26 cellular contexts compared by ENCODE assay signal in genomic region chr9:114081441-114082016, GRCh38. TPM values are rescaled to one million over a fixed set of nuclear protein-coding genes. Genes with fewer than 3 reads are reported as not detected.
DNase-seq lines count a peak whose midpoint lies in the region; ATAC-seq and TF ChIP-seq lines count a peak whose summit lies in the region.
"Had no signal": no experiment of that assay in that cellular context is flagged by ENCODE, and none has a peak within 500 bp of the region (broad histone marks: within the 10 kb centered on the region; RNA-seq: fewer than 3 reads in every experiment).

No MANE protein-coding gene starts in this region.

- H3K27me3 ChIP-seq in hepatocyte (no peaks in the 10 kb centered on the region), mucosa of stomach (ENCODE audit: control insufficient read depth, insufficient read depth, low read length) (no peaks in the 10 kb centered on the region)
- H3K27me3 ChIP-seq: thyroid gland had no signal

- H3K4me3 Mint-ChIP-seq in type B pancreatic cell: no peak overlapping the region
- H3K4me3 Mint-ChIP-seq: activated CD4-positive, alpha-beta T cell treated with anti-CD3 and anti-CD28 coated beads, Interleukin-2, amount 10 ng/mL, durations not matched to agents 7 days and 5 days; activated naive CD8-positive, alpha-beta T cell treated with anti-CD3 and anti-CD28 coated beads for 36 hours; activated T-helper 17 cell treated with anti-CD3 and anti-CD28 coated beads, Interleukin-2, amount 50 U/mL, for 72 hours had no signal

- peaks cover 16% of the 10 kb centered on the region for H3K4me1 Mint-ChIP-seq in type B pancreatic cell (ENCODE audit: unreplicated experiment)
- H3K4me1 Mint-ChIP-seq: activated naive CD8-positive, alpha-beta T cell treated with anti-CD3 and anti-CD28 coated beads for 36 hours; activated T-helper 17 cell treated with anti-CD3 and anti-CD28 coated beads, Interleukin-2, amount 50 U/mL, for 72 hours had no signal

- H3K79me2 ChIP-seq in hepatocyte: no peaks in the 10 kb centered on the region

- H3K4me1 ChIP-seq in hepatocyte (ENCODE audit: insufficient read depth): peaks cover 15% of the 10 kb centered on the region
- H3K4me1 ChIP-seq in mucosa of stomach (ENCODE audit: control insufficient read depth, insufficient read depth, low read length): peaks cover 54% of the 10 kb centered on the region
- H3K4me1 ChIP-seq: gastrocnemius medialis had no signal

- peak overlapping the region; percentile 48 for H3K9ac ChIP-seq in mucosa of stomach (ENCODE audit: low read length)
- H3K9ac ChIP-seq: SK-N-SH had no signal

- H3K9me3 Mint-ChIP-seq in type B pancreatic cell: no peaks in the 10 kb centered on the region
- H3K9me3 Mint-ChIP-seq: activated CD4-positive, alpha-beta T cell treated with anti-CD3 and anti-CD28 coated beads, Interleukin-2, amount 10 ng/mL, durations not matched to agents 7 days and 5 days; activated naive CD8-positive, alpha-beta T cell treated with anti-CD3 and anti-CD28 coated beads for 36 hours; activated T-helper 17 cell treated with anti-CD3 and anti-CD28 coated beads, Interleukin-2, amount 50 U/mL, for 72 hours had no signal

- ATAC-seq in HG02981 (IDR thresholded peaks at IDR 0.05; ENCODE audit: unreplicated experiment): no peak
- ATAC-seq: stimulated activated naive CD8-positive, alpha-beta T cell treated with anti-CD3 and anti-CD28 coated beads, Interleukin-15, Interleukin-2, amounts not matched to agents 100 U/mL and 50 U/mL, for 24 hours had no signal

- H3K4me2 ChIP-seq in hepatocyte: peak overlapping the region; percentile 62
- H3K4me2 ChIP-seq: SK-N-SH had no signal

- peak overlapping the region; percentile 84 for H3K27ac ChIP-seq in hepatocyte
- H3K27ac ChIP-seq: esophagus squamous epithelium, gastrocnemius medialis, thyroid gland had no signal

- H3K9me3 ChIP-seq in hepatocyte (ENCODE audit: low read depth) (no peaks in the 10 kb centered on the region), mucosa of stomach (ENCODE audit: control insufficient read depth, low read length) (no peaks in the 10 kb centered on the region)
- H3K9me3 ChIP-seq: esophagus squamous epithelium, gastrocnemius medialis, SK-N-SH, thyroid gland had no signal

- peaks cover 13% of the 10 kb centered on the region for H3K27me3 Mint-ChIP-seq in type B pancreatic cell

- peak; percentile 57 for DNase-seq in DMS53 (lab: John Stamatoyannopoulos, UW)
- DNase-seq in DMS53 treated with DMSO at 0.1 percent for 48 hours (lab: John Stamatoyannopoulos, UW; ENCODE audit: unreplicated experiment): no peak
- no peak for DNase-seq in hepatocyte (ENCODE audit: low spot score)
- no peak for DNase-seq in type B pancreatic cell (ENCODE audit: extremely low spot score, unreplicated experiment)
- no peak for DNase-seq in NCI-H2171 (lab: John Stamatoyannopoulos, UW)
- DNase-seq in anterior cingulate cortex (lab: John Stamatoyannopoulos, UW): no peak
- DNase-seq: 8988T; activated CD4-positive, alpha-beta T cell treated with anti-CD3 and anti-CD28 coated beads, Interleukin-2, amount 10 ng/mL, durations not matched to agents 7 days and 5 days; activated naive CD8-positive, alpha-beta T cell treated with anti-CD3 and anti-CD28 coated beads for 36 hours; AML-193; COR-L47; esophagus squamous epithelium; gastrocnemius medialis; NCI-H1417 treated with DMSO at 0.1 percent for 48 hours; NCI-H526; RPMI8226; SK-N-SH; stimulated activated CD4-positive, alpha-beta T cell treated with anti-CD3 and anti-CD28 coated beads, Interleukin-4, amount 100 ng/mL, for 24 hours; stimulated activated naive CD8-positive, alpha-beta T cell treated with anti-CD3 and anti-CD28 coated beads, Interleukin-15, Interleukin-2, amounts not matched to agents 100 U/mL and 50 U/mL, for 24 hours; thyroid gland had no signal

- WGBS in hepatocyte (ENCODE audit: low lambda C conversion rate, missing lambda C conversion rate): 62% methylated on average over 6 of the region's 6 CpGs

- H3K36me3 ChIP-seq in hepatocyte (replicated peaks; ENCODE audit: insufficient read depth, low read depth) (no peaks in the 10 kb centered on the region), mucosa of stomach (ENCODE audit: control insufficient read depth, insufficient read depth, low read length) (no peaks in the 10 kb centered on the region)
- H3K36me3 ChIP-seq: esophagus squamous epithelium, gastrocnemius medialis, thyroid gland had no signal

- no peaks in the 10 kb centered on the region for H3K9me2 ChIP-seq in hepatocyte (replicated peaks; ENCODE audit: insufficient read depth)
- H3K9me2 ChIP-seq: SK-N-SH had no signal

- H2AFZ ChIP-seq in hepatocyte: no peak overlapping the region

- H3K36me3 Mint-ChIP-seq in type B pancreatic cell: no peaks in the 10 kb centered on the region
- H3K36me3 Mint-ChIP-seq: activated naive CD8-positive, alpha-beta T cell treated with anti-CD3 and anti-CD28 coated beads for 36 hours; brain had no signal

- H3K4me3 ChIP-seq in hepatocyte (no peak overlapping the region), mucosa of stomach (ENCODE audit: low read length) (no peak overlapping the region)
- H3K4me3 ChIP-seq: esophagus squamous epithelium, gastrocnemius medialis, thyroid gland had no signal

- H4K20me1 ChIP-seq in hepatocyte (ENCODE audit: insufficient read depth, poor library complexity, severe bottlenecking): no peaks in the 10 kb centered on the region

- peak overlapping the region; percentile 46 for H3K27ac Mint-ChIP-seq in type B pancreatic cell
- H3K27ac Mint-ChIP-seq: activated CD4-positive, alpha-beta T cell treated with anti-CD3 and anti-CD28 coated beads, Interleukin-2, amount 10 ng/mL, durations not matched to agents 7 days and 5 days; activated naive CD8-positive, alpha-beta T cell treated with anti-CD3 and anti-CD28 coated beads for 36 hours; activated T-helper 17 cell treated with anti-CD3 and anti-CD28 coated beads, Interleukin-2, amount 50 U/mL, for 72 hours had no signal

- TF ChIP-seq CTCF in hepatocyte (IDR thresholded peaks at IDR 0.05; ENCODE audit: poor library complexity) (no peak), type B pancreatic cell (conservative IDR thresholded peaks at IDR 0.05) (no peak)

RNA-seq across cellular contexts. Expression of gene AMBP, which starts 3.4 kb away (rescaled TPM):
- total RNA-seq in hepatocyte: 713 and 736 TPM in 2 replicates
- polyA plus RNA-seq in hepatocyte: 664 and 833 TPM in 2 replicates
- total RNA-seq in type B pancreatic cell (ENCODE audit: low replicate concordance): 110 and 230 TPM in 2 replicates
- total RNA-seq: activated CD4-positive, alpha-beta T cell treated with anti-CD3 and anti-CD28 coated beads, Interleukin-2, amount 10 ng/mL, durations not matched to agents 7 days and 5 days; activated naive CD8-positive, alpha-beta T cell treated with anti-CD3 and anti-CD28 coated beads for 36 hours; activated T-helper 17 cell treated with anti-CD3 and anti-CD28 coated beads, Interleukin-2, amount 50 U/mL, for 72 hours; MCF 10A; T-helper 2 cell treated with Interferon-gamma antibody and Interleukin-4, amounts not matched to agents 100 ng/mL and 5 ng/mL, for 36 hours had no signal

RNA-seq across cellular contexts. Expression of gene KIF12, which starts 17.6 kb away (rescaled TPM):
- total RNA-seq in hepatocyte (31.9 and 39.9 TPM in 2 replicates), type B pancreatic cell (ENCODE audit: low replicate concordance) (33.2 and 35.9 TPM in 2 replicates)
- polyA plus RNA-seq in hepatocyte: 96.5 and 97.3 TPM in 2 replicates
- total RNA-seq: activated CD4-positive, alpha-beta T cell treated with anti-CD3 and anti-CD28 coated beads, Interleukin-2, amount 10 ng/mL, durations not matched to agents 7 days and 5 days; activated naive CD8-positive, alpha-beta T cell treated with anti-CD3 and anti-CD28 coated beads for 36 hours; activated T-helper 17 cell treated with anti-CD3 and anti-CD28 coated beads, Interleukin-2, amount 50 U/mL, for 72 hours; gastrocnemius medialis; MCF 10A; T-helper 2 cell treated with Interferon-gamma antibody and Interleukin-4, amounts not matched to agents 100 ng/mL and 5 ng/mL, for 36 hours had no signal
